ENCODE assay signal across 13 cellular contexts in genomic region chrX:920234-920799, GRCh38.
A peak's percentile ranks its signal among the peaks of the same experiment; 100 is the strongest.
DNase-seq lines count a peak whose midpoint lies in the region; ATAC-seq and TF ChIP-seq lines count a peak whose summit lies in the region.
"Had no signal": no experiment of that assay in that cellular context is flagged by ENCODE, and none has a peak within 500 bp of the region (broad histone marks: within the 10 kb centered on the region; RNA-seq: fewer than 3 reads in every experiment).

No MANE protein-coding gene starts in this region.

- H3K27me3 ChIP-seq in spleen (replicated peaks in 1 of 7), result no peaks in the 10 kb centered on the region

- no peak overlapping the region for H3K4me3 Mint-ChIP-seq in WTC11
- H3K4me3 Mint-ChIP-seq: activated CD8-positive, alpha-beta T cell treated with anti-CD3 and anti-CD28 coated beads for 36 hours had no signal

- H3K27ac Mint-ChIP-seq in WTC11, result peak overlapping the region; percentile 6; the same call in 1 of the 2 replicates
- H3K27ac Mint-ChIP-seq: activated CD8-positive, alpha-beta T cell treated with anti-CD3 and anti-CD28 coated beads for 36 hours had no signal

- 53 to 59% (median 55%) methylated on average over 25 of the region's 25 CpGs for WGBS in spleen, 5 donors

- H3K4me1 ChIP-seq in spleen, result no peaks in the 10 kb centered on the region
- H3K4me1 ChIP-seq: sigmoid colon had no signal

- H3K4me3 ChIP-seq in spleen, result no peak overlapping the region
- H3K4me3 ChIP-seq: sigmoid colon had no signal

- H3K4me1 Mint-ChIP-seq in WTC11, result no peaks in the 10 kb centered on the region

- no peak for TF ChIP-seq POLR2A in spleen (IDR thresholded peaks at IDR 0.05)

- CTCF ChIA-PET in WTC11 (lab: Charles Lee), result no interaction called here

- peaks cover 0 to 5% (median 0%) of the 10 kb centered on the region in 8 donors for H3K9me3 ChIP-seq in spleen

- TF ChIP-seq CTCF in WTC11 (IDR thresholded peaks at IDR 0.05), result no peak
- no peak for TF ChIP-seq CTCF in spleen (IDR thresholded peaks at IDR 0.05 in 8 of 11, conservative IDR thresholded peaks at IDR 0.05 in 3 of 11)

- no peak overlapping the region for H3K27ac ChIP-seq in spleen
- H3K27ac ChIP-seq: C4-2B, sigmoid colon had no signal

- H3K9me3 Mint-ChIP-seq in WTC11, result no peaks in the 10 kb centered on the region
- H3K9me3 Mint-ChIP-seq: activated CD8-positive, alpha-beta T cell treated with anti-CD3 and anti-CD28 coated beads for 36 hours had no signal

- no peaks in the 10 kb centered on the region for H3K27me3 Mint-ChIP-seq in WTC11 (ENCODE audit: low read depth)
- H3K27me3 Mint-ChIP-seq: activated CD8-positive, alpha-beta T cell treated with anti-CD3 and anti-CD28 coated beads for 36 hours had no signal

- H3K36me3 Mint-ChIP-seq in WTC11, result no peaks in the 10 kb centered on the region

- ATAC-seq in WTC11 (no peak), esophagus mucosa (no peak)
- ATAC-seq: activated CD8-positive, alpha-beta T cell treated with anti-CD3 and anti-CD28 coated beads for 36 hours had no signal

- peak; percentile 68 for DNase-seq in GM04503 (ENCODE audit: low read depth)
- no peak for DNase-seq in WTC11 (ENCODE audit: low spot score)
- peak; percentile 47 for DNase-seq in kidney tubule cell (ENCODE audit: low spot score)
- DNase-seq in spleen, result peak; percentile 44
- no peak for DNase-seq in DMS153 (lab: John Stamatoyannopoulos, UW)
- DNase-seq in NCI-H2081 treated with DMSO at 0.1 percent for 48 hours (lab: John Stamatoyannopoulos, UW), result no peak
- DNase-seq: activated CD8-positive, alpha-beta T cell treated with anti-CD3 and anti-CD28 coated beads for 36 hours; NCI-H187 treated with DMSO at 0.1 percent for 48 hours; NCI-H510A; sigmoid colon; stimulated activated naive CD4-positive, alpha-beta T cell had no signal

- intact Hi-C loops in spleen (cut with DNase I; ENCODE audit: low total_unique reads), result no loop called here

- POLR2A ChIA-PET in WTC11 (lab: Charles Lee), result no interaction called here

- no peaks in the 10 kb centered on the region for H3K36me3 ChIP-seq in spleen
- H3K36me3 ChIP-seq: sigmoid colon had no signal

TF ChIP-seq in WTC11, 78 proteins besides CTCF, POLR2A, EP300 and RAD21:
- TF ChIP-seq ZNF671 (CRISPR knock-in tag; IDR thresholded peaks at IDR 0.05), result no peak
- TF ChIP-seq JAZF1 (CRISPR knock-in tag; IDR thresholded peaks at IDR 0.05), result no peak
- TF ChIP-seq, protein P1, sequence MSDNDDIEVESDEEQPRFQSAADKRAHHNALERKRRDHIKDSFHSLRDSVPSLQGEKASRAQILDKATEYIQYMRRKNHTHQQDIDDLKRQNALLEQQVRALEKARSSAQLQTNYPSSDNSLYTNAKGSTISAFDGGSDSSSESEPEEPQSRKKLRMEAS (CRISPR knock-in tag; IDR thresholded peaks at IDR 0.05), result no peak
- TF ChIP-seq, protein P2, sequence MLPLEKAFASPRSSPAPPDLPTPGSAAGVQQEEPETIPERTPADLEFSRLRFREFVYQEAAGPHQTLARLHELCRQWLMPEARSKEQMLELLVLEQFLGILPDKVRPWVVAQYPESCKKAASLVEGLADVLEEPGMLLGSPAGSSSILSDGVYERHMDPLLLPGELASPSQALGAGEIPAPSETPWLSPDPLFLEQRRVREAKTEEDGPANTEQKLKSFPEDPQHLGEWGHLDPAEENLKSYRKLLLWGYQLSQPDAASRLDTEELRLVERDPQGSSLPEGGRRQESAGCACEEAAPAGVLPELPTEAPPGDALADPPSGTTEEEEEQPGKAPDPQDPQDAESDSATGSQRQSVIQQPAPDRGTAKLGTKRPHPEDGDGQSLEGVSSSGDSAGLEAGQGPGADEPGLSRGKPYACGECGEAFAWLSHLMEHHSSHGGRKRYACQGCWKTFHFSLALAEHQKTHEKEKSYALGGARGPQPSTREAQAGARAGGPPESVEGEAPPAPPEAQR (CRISPR knock-in tag; IDR thresholded peaks at IDR 0.05), result no peak
- TF ChIP-seq NFATC4 (CRISPR knock-in tag; IDR thresholded peaks at IDR 0.05), result no peak
- no peak for TF ChIP-seq ARID4B (CRISPR knock-in tag; IDR thresholded peaks at IDR 0.05; ENCODE audit: borderline replicate concordance)
- TF ChIP-seq ZNF512 (CRISPR knock-in tag; IDR thresholded peaks at IDR 0.05; ENCODE audit: borderline replicate concordance), result no peak
- no peak for TF ChIP-seq HMGA2 (CRISPR knock-in tag; IDR thresholded peaks at IDR 0.05)
- TF ChIP-seq ATF1 (CRISPR knock-in tag; IDR thresholded peaks at IDR 0.05), result no peak
- no peak for TF ChIP-seq NFYB (CRISPR knock-in tag; conservative IDR thresholded peaks at IDR 0.05; ENCODE audit: low read depth)
- no peak for TF ChIP-seq ESRRA (CRISPR knock-in tag; IDR thresholded peaks at IDR 0.05; ENCODE audit: borderline replicate concordance)
- TF ChIP-seq IRF2 (CRISPR knock-in tag; IDR thresholded peaks at IDR 0.05; ENCODE audit: borderline replicate concordance, low read depth), result no peak
- no peak for TF ChIP-seq IRF1 (CRISPR knock-in tag; IDR thresholded peaks at IDR 0.05)
- TF ChIP-seq SMAD3 (CRISPR knock-in tag; IDR thresholded peaks at IDR 0.05; ENCODE audit: borderline replicate concordance), result no peak
- no peak for TF ChIP-seq KAT7 (CRISPR knock-in tag; IDR thresholded peaks at IDR 0.05; ENCODE audit: borderline replicate concordance)

Comparison
In these comparisons a context has a peak if more than half of its experiments do, and no peak if none do; other contexts are left out.
1. DNase-seq: peak in GM04503 (single experiment), kidney tubule cell (single experiment) and spleen (single experiment); none in WTC11 (single experiment), DMS153 (single experiment) and NCI-H2081 treated with DMSO at 0.1 percent for 48 hours (single experiment).